9 cellular contexts compared by ENCODE assay signal in the genomic region with DNA sequence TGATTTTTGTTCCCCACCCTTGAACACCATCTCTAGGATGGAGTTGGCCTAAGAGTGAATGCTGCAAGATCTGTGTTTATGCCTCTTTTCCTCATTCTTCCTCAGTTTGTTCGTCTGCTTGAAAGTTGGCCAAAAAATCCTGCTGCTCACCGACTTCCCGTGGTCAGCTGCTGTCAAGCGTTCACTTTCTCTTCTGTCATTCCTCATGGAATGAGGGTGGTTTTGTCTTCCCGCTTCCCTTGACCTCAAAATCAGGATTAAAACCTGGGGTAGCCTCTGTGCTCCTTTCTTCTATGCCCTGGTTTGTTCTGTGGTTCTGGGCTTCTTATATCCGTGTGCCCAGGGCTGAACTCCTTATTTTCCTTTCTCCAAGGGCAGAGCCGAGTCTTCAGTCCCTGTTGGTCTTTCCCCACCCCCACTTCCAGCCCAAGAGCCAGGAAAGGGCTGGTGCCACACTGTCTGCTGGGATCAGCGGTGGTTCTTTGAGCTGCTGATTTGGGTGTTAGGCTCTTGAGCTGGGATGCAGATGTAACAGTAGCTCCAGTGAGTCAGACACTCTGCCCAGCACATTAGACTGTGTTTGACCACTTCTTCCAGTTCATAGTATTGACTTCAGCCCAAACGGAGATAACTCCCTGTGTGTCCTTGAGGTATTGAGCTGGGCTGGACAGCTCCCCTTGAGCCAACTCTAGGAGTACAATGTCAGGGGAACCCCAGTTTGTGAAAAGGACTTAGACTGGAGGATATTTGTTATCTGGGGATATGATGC. TPM values are rescaled to one million over a fixed set of nuclear protein-coding genes. Genes with fewer than 3 reads are reported as not detected.
DNase-seq lines count a peak whose midpoint lies in the region; ATAC-seq and TF ChIP-seq lines count a peak whose summit lies in the region.
"Had no signal": no experiment of that assay in that cellular context is flagged by ENCODE, and none has a peak within 500 bp of the region (broad histone marks: within the 10 kb centered on the region; RNA-seq: fewer than 3 reads in every experiment).

No MANE protein-coding gene starts in this region.

- peaks cover 26% of the 10 kb centered on the region for H3K36me3 Mint-ChIP-seq in activated naive CD4-positive, alpha-beta T cell treated with anti-CD3 and anti-CD28 coated beads, Interleukin-2, amount 50 U/mL, for 24 hours
- peaks cover 33% of the 10 kb centered on the region for H3K36me3 Mint-ChIP-seq in activated naive CD8-positive, alpha-beta T cell treated with anti-CD3 and anti-CD28 coated beads, Interleukin-2, amount 10 ng/mL, durations not matched to agents 7 days and 5 days

- no peaks in the 10 kb centered on the region for H3K27me3 ChIP-seq in transverse colon

- ATAC-seq in activated naive CD8-positive, alpha-beta T cell treated with anti-CD3 and anti-CD28 coated beads, Interleukin-2, amount 10 ng/mL, durations not matched to agents 7 days and 5 days (ENCODE audit: low read depth) = no peak
- no peak for ATAC-seq in esophagus mucosa

- no peaks in the 10 kb centered on the region for H3K9me3 ChIP-seq in transverse colon

- no peak for TF ChIP-seq POLR2A in transverse colon (IDR thresholded peaks at IDR 0.05)

- H3K27ac Mint-ChIP-seq in activated naive CD4-positive, alpha-beta T cell treated with anti-CD3 and anti-CD28 coated beads, Interleukin-2, amount 50 U/mL, for 24 hours = peak overlapping the region; percentile 76
- peak overlapping the region; percentile 49 for H3K27ac Mint-ChIP-seq in activated naive CD8-positive, alpha-beta T cell treated with anti-CD3 and anti-CD28 coated beads, Interleukin-2, amount 10 ng/mL, durations not matched to agents 7 days and 5 days

- in situ Hi-C loops in transverse colon (cut with MboI; ENCODE audit: low pct_ligation_motif_present in 1 of 4, low pct_unique_long_range_greater_than_20kb in 1 of 4, low sequenced_read_pairs in 3 of 4) = loop anchor here in 1 of 4 donors (25.0 kb wide), 1 partner anchor 307 kb away; a partner anchor contains a TSS

- H3K4me3 Mint-ChIP-seq in activated naive CD4-positive, alpha-beta T cell treated with anti-CD3 and anti-CD28 coated beads, Interleukin-2, amount 50 U/mL, for 24 hours = peak overlapping the region; percentile 97
- H3K4me3 Mint-ChIP-seq in activated naive CD8-positive, alpha-beta T cell treated with anti-CD3 and anti-CD28 coated beads, Interleukin-2, amount 10 ng/mL, durations not matched to agents 7 days and 5 days = peak overlapping the region; percentile 90

- no peak for DNase-seq in activated naive CD4-positive, alpha-beta T cell treated with anti-CD3 and anti-CD28 coated beads, Interleukin-2, amount 50 U/mL, for 16 hours
- DNase-seq in activated naive CD8-positive, alpha-beta T cell treated with anti-CD3 and anti-CD28 coated beads, Interleukin-2, amount 10 ng/mL, durations not matched to agents 7 days and 5 days = no peak
- peak; percentile 61 for DNase-seq in islet precursor cell
- no peak for DNase-seq in transverse colon
- DNase-seq in midbrain (lab: John Stamatoyannopoulos, UW) = no peak
- DNase-seq in activated CD8-positive, alpha-beta memory T cell treated with anti-CD3 and anti-CD28 coated beads for 24 hours = no peak
- DNase-seq: DMS79 had no signal

- 83 to 87% methylated on average over 3 to 9 of the region's 9 CpGs for WGBS in transverse colon (ENCODE audit: low coverage in 1 of 2), 2 donors

- no peaks in the 10 kb centered on the region for H3K9me3 Mint-ChIP-seq in activated naive CD4-positive, alpha-beta T cell treated with anti-CD3 and anti-CD28 coated beads, Interleukin-2, amount 50 U/mL, for 24 hours
- no peaks in the 10 kb centered on the region for H3K9me3 Mint-ChIP-seq in activated naive CD8-positive, alpha-beta T cell treated with anti-CD3 and anti-CD28 coated beads, Interleukin-2, amount 10 ng/mL, durations not matched to agents 7 days and 5 days

- H3K4me1 ChIP-seq in transverse colon = peaks cover 38 to 68% (median 50%) of the 10 kb centered on the region in 4 donors

- no peaks in the 10 kb centered on the region for H3K27me3 Mint-ChIP-seq in activated naive CD4-positive, alpha-beta T cell treated with anti-CD3 and anti-CD28 coated beads, Interleukin-2, amount 50 U/mL, for 24 hours
- no peaks in the 10 kb centered on the region for H3K27me3 Mint-ChIP-seq in activated naive CD8-positive, alpha-beta T cell treated with anti-CD3 and anti-CD28 coated beads, Interleukin-2, amount 10 ng/mL, durations not matched to agents 7 days and 5 days

- no peak for TF ChIP-seq CTCF in transverse colon (IDR thresholded peaks at IDR 0.05)

- H3K36me3 ChIP-seq in transverse colon = peaks cover 0 to 15% (median 6%) of the 10 kb centered on the region in 4 donors

- peaks cover 59% of the 10 kb centered on the region for H3K4me1 Mint-ChIP-seq in activated naive CD4-positive, alpha-beta T cell treated with anti-CD3 and anti-CD28 coated beads, Interleukin-2, amount 50 U/mL, for 24 hours
- peaks cover 46% of the 10 kb centered on the region for H3K4me1 Mint-ChIP-seq in activated naive CD8-positive, alpha-beta T cell treated with anti-CD3 and anti-CD28 coated beads, Interleukin-2, amount 10 ng/mL, durations not matched to agents 7 days and 5 days

- POLR2A ChIA-PET in activated naive CD8-positive, alpha-beta T cell treated with anti-CD3 and anti-CD28 coated beads, Interleukin-2, amount 10 ng/mL, durations not matched to agents 7 days and 5 days (lab: Charles Lee) = interaction anchor here (0.5 to 4.0 kb wide), 3 partner anchors 30 to 1069 kb away, joined by 3 to 22 read pairs (median 17); a partner anchor contains a TSS

- TF ChIP-seq EP300 in transverse colon (IDR thresholded peaks at IDR 0.05; ENCODE audit: low read depth) = no peak

- peak overlapping the region in 1 of 4 donors; percentile 94 for H3K4me3 ChIP-seq in transverse colon

- intact Hi-C loops in transverse colon (cut with DNase I; ENCODE audit: low total_unique reads) = no loop called here

- peak overlapping the region; percentile 33 to 99 (median 97) for H3K27ac ChIP-seq in transverse colon

RNA-seq across cellular contexts. Expression of a gene that starts 2.3 kb away (rescaled TPM):
- 100 to 1,000 TPM; 926 to 987 TPM for total RNA-seq in activated naive CD8-positive, alpha-beta T cell treated with anti-CD3 and anti-CD28 coated beads, Interleukin-2, amount 10 ng/mL, durations not matched to agents 7 days and 5 days
- total RNA-seq in transverse colon (1,000 to 10,000 TPM in 1 of 4 donors, 100 to 1,000 TPM in 3; 663 to 1,001 (median 825) TPM), esophagus mucosa (616 TPM)

RNA-seq across cellular contexts. Expression of a gene that starts 5.6 kb away (rescaled TPM):
- total RNA-seq in activated naive CD8-positive, alpha-beta T cell treated with anti-CD3 and anti-CD28 coated beads, Interleukin-2, amount 10 ng/mL, durations not matched to agents 7 days and 5 days = under 1 TPM; 0.14 to 0.17 TPM
- not detected for total RNA-seq in transverse colon
- total RNA-seq in esophagus mucosa = 0.36 TPM

RNA-seq across cellular contexts. Expression of a gene that starts 5.9 kb away (rescaled TPM):
- 10 to 100 TPM; 17.2 to 18.3 TPM for total RNA-seq in activated naive CD8-positive, alpha-beta T cell treated with anti-CD3 and anti-CD28 coated beads, Interleukin-2, amount 10 ng/mL, durations not matched to agents 7 days and 5 days
- total RNA-seq in transverse colon (10 to 100 TPM; 10.6 to 41.1 (median 27.5) TPM), esophagus mucosa (14.0 TPM)

RNA-seq across cellular contexts. Expression of a gene that starts 17.7 kb away (rescaled TPM):
- 1 to 10 TPM; 4.6 to 4.9 TPM for total RNA-seq in activated naive CD8-positive, alpha-beta T cell treated with anti-CD3 and anti-CD28 coated beads, Interleukin-2, amount 10 ng/mL, durations not matched to agents 7 days and 5 days
- 10 to 100 TPM in 3 of 4 donors, 1 to 10 TPM in 1; 4.4 to 59.4 (median 32.6) TPM for total RNA-seq in transverse colon
- 12.7 TPM for total RNA-seq in esophagus mucosa

RNA-seq across cellular contexts. Expression of a gene that starts 30.0 kb away (rescaled TPM):
- total RNA-seq in activated naive CD8-positive, alpha-beta T cell treated with anti-CD3 and anti-CD28 coated beads, Interleukin-2, amount 10 ng/mL, durations not matched to agents 7 days and 5 days = 10 to 100 TPM; 33.6 to 35.3 TPM
- total RNA-seq in transverse colon = 10 to 100 TPM in 3 of 4 donors, 1 to 10 TPM in 1; 9.8 to 32.9 (median 16.3) TPM
- 15.1 TPM for total RNA-seq in esophagus mucosa
